8 cellular contexts compared by ENCODE assay signal in the genomic region with DNA sequence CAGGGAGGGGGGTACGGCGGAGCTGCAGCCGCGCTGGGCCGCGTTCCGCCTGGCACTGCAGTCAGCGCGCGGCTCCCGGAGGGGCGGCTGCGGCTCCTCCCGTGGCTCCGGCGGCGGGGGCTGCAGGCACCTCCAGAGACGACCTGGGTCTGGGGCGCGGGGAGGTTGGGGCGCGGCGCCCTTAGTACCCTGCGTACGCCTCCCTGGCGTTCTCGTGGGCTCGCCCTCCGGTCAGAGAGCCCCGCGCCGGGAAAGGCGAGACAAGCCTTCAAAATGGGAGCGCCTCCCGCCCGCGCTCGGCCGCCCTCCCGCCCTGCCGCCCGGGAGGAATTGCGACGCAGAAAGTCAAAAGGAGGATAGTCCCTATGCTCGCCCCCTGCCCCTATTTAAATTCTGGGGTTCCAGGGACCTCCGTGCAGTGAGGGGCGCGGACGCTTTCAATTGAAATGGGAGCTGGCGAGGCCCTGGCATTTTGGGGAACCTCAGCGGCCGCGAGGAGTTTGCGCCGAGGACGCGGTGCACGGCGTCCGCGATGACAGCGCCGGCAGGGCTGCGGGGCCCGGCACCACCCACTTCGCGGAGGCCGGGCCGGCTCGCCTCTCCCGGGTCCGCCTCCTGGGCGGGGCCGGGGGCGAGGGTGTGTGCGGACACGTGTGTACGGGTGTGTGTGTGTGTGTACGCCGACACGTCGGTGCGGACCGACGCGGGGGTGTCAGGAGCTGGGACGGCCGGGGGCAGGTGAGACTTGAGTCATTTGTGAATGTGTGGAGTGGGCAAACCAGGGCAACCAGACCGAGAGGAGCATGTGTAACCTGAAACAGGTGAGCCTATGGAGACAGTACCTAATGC. TPM values are rescaled to one million over a fixed set of nuclear protein-coding genes. Genes with fewer than 3 reads are reported as not detected.
DNase-seq lines count a peak whose midpoint lies in the region; FAIRE-seq and TF ChIP-seq lines count a peak whose summit lies in the region.

No MANE protein-coding gene starts in this region.

- H3K27me3 ChIP-seq in neutrophil = no peaks in the 10 kb centered on the region

- H3K4me3 ChIP-seq in neutrophil (ENCODE audit: low read depth in 1 of 2, low read length in 1 of 2) = peak overlapping the region; percentile 74 to 78

- TF ChIP-seq CTCF in D721Med (IDR thresholded peaks at IDR 0.05; ENCODE audit: insufficient read depth, missing control alignments) (no peak), GM20000 (IDR thresholded peaks at IDR 0.05; ENCODE audit: extremely low read depth, missing control alignments) (no peak), neutrophil (IDR thresholded peaks at IDR 0.05) (no peak)

- DNase-seq in D721Med (ENCODE audit: insufficient read length, low spot score) = peak; percentile 62
- peak; percentile 92 for DNase-seq in GM20000 (ENCODE audit: low spot score)
- peak; percentile 90 for DNase-seq in HPDE6-E6E7 (ENCODE audit: extremely low spot score)
- peak; percentile 5 for DNase-seq in SHP77 treated with DMSO at 0.1 percent for 48 hours (lab: John Stamatoyannopoulos, UW)
- peak; percentile 42 to 75 (median 56) for DNase-seq in activated naive CD4-positive, alpha-beta T cell (lab: John Stamatoyannopoulos, UW)
- peak; percentile 85 to 89 for DNase-seq in frontal cortex (ENCODE audit: low spot score in 2 of 2)
- peak; percentile 78 for DNase-seq in superior temporal gyrus (ENCODE audit: extremely low spot score)

- peak overlapping the region; percentile 98 for H3K27ac ChIP-seq in neutrophil

- peaks cover 22 to 28% of the 10 kb centered on the region in 2 experiments for H3K4me1 ChIP-seq in neutrophil (ENCODE audit: control insufficient read depth in 1 of 2, insufficient read depth in 1 of 2, low read depth in 1 of 2, low read length in 1 of 2)

- FAIRE-seq in D721Med (lab: Jason Lieb, UNC) = no peak
- no peak for FAIRE-seq in frontal cortex (lab: Jason Lieb, UNC)

- H3K36me3 ChIP-seq in neutrophil = peaks cover 18% of the 10 kb centered on the region

- no peaks in the 10 kb centered on the region for H3K9me3 ChIP-seq in neutrophil

RNA-seq across cellular contexts. Expression of a gene that starts 0.5 kb away (rescaled TPM):
- 55.0 TPM for total RNA-seq in frontal cortex

Comparison
In these comparisons a context has a peak if more than half of its experiments do, and no peak if none do; other contexts are left out.
1. Peak in every context shown above with its lines: DNase-seq, H3K4me3 ChIP-seq and H3K27ac ChIP-seq.
2. DNase-seq: peak in every context shown above with its lines; median percentile 92 in GM20000; 90 in HPDE6-E6E7; 87 in frontal cortex; 78 in superior temporal gyrus; 62 in D721Med; 56 in activated naive CD4-positive, alpha-beta T cell; 5 in SHP77 treated with DMSO at 0.1 percent for 48 hours.